ENCODE assay signal across 26 cellular contexts in the genomic region with DNA sequence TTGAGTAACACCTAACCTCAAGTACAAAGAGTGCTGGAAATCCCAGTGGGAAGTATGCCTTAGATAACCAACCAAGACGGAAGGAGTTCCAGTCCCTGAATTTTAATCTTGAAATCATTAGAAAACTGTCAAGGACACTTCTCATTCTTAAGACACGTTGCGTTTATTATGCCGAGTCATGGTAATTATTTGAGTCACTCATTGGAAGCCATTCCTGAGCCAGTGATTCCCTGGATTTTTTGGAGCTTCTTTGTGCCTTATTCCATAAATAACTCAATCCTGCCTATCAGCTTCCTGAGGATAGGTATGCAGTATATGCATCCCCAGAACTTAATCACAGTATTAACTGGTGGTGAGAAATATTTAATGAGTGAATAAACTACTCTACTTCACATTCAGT.
"Had no signal": no experiment of that assay in that cellular context is flagged by ENCODE, and none has a peak within 500 bp of the region (broad histone marks: within the 10 kb centered on the region; RNA-seq: fewer than 3 reads in every experiment).

No MANE protein-coding gene starts in this region.

- H3K9ac ChIP-seq: parathyroid adenoma had no signal

- H3K4me2 ChIP-seq: smooth muscle cell had no signal

- H3K4me3 ChIP-seq: esophagus squamous epithelium, lung, mucosa of descending colon, smooth muscle cell, stomach, thyroid gland had no signal

- H3K79me2 ChIP-seq: parathyroid adenoma had no signal

- ATAC-seq: effector memory CD8-positive, alpha-beta T cell; left lobe of liver; mucosa of descending colon; natural killer cell treated with Interleukin-12 subunit alpha and Interleukin-12 subunit beta and Interleukin-15 and Interleukin-18, amount 100 ng/mL, for 72 hours; sciatic nerve had no signal

- H3K4me1 ChIP-seq: esophagus squamous epithelium, parathyroid adenoma, stomach, thyroid gland had no signal

- H3K36me3 ChIP-seq: esophagus squamous epithelium, neutrophil, stomach, thyroid gland had no signal

- H3K9me3 ChIP-seq: esophagus squamous epithelium, mucosa of descending colon, neutrophil, stomach, thyroid gland had no signal

- H2AFZ ChIP-seq: parathyroid adenoma had no signal

- H3K27me3 ChIP-seq: esophagus squamous epithelium, stomach, thyroid gland had no signal

- H3K27ac ChIP-seq: esophagus squamous epithelium, neutrophil, parathyroid adenoma, stomach, thyroid gland had no signal

- FAIRE-seq: endometrium, frontal cortex, keratinocyte had no signal

- DNase-seq: cortex of kidney; effector memory CD8-positive, alpha-beta T cell; erythroblast; esophagus squamous epithelium; hypothalamus; immature natural killer cell; mucosa of descending colon; naive B cell; stimulated activated CD4-positive, alpha-beta T cell treated with anti-CD3 and anti-CD28 coated beads, Interleukin-12 subunit alpha, Interleukin-12 subunit beta, amount 100 ng/mL, for 4 hours; stimulated activated CD4-positive, alpha-beta T cell treated with anti-CD3 and anti-CD28 coated beads, Interleukin-1b, Interleukin-23, amount 100 ng/mL, for 48 hours; stimulated activated CD4-positive, alpha-beta T cell treated with anti-CD3 and anti-CD28 coated beads, Interleukin-4, amount 100 ng/mL, for 1 hour; stimulated activated CD8-positive, alpha-beta memory T cell treated with anti-CD3 and anti-CD28 coated beads, Interleukin-4, amount 100 ng/mL, for 48 hours; stimulated activated naive CD4-positive, alpha-beta T cell; stomach; thyroid gland; trophoblast cell had no signal
